Comparison of ENCODE assay signal across 7 cellular contexts in the genomic region with DNA sequence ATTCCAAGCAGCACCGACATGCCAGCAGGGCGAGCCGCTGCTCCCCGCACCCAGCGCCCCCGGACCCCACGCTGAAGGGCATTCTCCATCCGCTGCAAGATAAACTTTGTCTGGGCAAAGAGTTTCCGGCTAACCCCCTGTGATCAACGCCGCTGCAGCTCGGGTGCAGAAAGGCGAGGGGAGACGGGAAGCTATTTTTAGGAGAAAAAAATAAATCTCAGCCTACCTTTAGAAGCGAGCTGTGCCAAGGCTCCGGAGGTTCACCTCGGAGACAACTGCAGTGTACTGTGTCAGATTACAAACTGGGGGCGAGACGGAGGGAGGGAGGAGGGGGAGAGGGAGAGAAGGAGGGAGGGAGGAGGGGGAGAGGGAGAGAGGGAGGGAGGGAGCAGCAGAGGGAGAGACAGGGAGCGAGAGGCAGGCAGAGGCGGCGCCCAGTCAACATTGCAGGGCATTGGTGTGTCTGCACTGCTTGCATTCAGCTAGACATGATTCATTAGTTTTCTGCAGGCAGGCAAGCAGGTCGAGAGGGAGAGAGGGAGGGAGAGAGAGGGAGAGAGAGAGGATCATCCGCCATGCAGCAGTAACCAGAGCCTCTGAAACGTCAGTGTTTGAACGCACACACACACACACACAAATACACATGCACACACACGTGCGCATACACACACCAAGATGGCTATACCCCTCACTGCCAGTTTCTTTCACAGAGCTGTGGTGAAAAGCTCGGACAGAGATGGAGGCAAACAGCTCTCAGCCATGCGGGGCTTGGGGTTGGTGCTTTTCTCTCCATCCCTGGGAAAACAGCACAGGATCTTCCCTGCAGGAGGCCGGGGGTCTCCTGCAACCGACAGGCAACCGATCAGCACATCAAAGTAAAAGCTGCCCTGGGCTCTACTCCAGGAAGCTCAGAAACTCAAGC. TPM values are rescaled to one million over a fixed set of nuclear protein-coding genes. Genes with fewer than 3 reads are reported as not detected.
DNase-seq lines count a peak whose midpoint lies in the region; ATAC-seq and TF ChIP-seq lines count a peak whose summit lies in the region.

A gene with protein sequence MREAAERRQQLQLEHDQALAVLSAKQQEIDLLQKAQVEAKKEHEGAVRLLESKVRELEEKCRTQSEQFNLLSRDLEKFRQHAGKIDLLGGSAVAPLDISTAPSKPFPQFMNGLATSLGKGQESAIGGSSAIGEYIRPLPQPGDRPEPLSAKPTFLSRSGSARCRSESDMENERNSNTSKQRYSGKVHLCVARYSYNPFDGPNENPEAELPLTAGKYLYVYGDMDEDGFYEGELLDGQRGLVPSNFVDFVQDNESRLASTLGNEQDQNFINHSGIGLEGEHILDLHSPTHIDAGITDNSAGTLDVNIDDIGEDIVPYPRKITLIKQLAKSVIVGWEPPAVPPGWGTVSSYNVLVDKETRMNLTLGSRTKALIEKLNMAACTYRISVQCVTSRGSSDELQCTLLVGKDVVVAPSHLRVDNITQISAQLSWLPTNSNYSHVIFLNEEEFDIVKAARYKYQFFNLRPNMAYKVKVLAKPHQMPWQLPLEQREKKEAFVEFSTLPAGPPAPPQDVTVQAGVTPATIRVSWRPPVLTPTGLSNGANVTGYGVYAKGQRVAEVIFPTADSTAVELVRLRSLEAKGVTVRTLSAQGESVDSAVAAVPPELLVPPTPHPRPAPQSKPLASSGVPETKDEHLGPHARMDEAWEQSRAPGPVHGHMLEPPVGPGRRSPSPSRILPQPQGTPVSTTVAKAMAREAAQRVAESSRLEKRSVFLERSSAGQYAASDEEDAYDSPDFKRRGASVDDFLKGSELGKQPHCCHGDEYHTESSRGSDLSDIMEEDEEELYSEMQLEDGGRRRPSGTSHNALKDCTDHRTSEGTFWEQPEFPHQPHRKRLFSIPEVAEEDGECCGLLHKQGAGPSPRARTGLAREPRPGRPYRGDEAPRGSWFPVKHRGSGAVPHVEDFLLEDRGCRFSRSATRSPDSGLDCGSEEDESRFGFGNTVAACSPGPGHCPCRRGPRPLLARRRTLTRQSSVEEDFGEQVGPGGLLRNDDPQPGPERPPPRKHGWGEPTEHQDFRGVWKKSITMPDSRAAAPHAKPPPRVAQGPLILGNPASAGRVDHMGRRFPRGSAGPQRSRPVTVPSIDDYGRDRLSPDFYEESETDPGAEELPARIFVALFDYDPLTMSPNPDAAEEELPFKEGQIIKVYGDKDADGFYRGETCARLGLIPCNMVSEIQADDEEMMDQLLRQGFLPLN (N-terminal part only) (minus strand): TSS at position 304 of the 922 bp plus-strand sequence. CDS start 237,286 bp downstream, outside the sequence.

- H3K27me3 Mint-ChIP-seq in progenitor cell of endocrine pancreas = peaks cover 58% of the 10 kb centered on the region

- H3K4me1 Mint-ChIP-seq in progenitor cell of endocrine pancreas (ENCODE audit: low read depth) = peaks cover 10% of the 10 kb centered on the region

- H3K27ac Mint-ChIP-seq in progenitor cell of endocrine pancreas = peak within 1 kb of the TSS; percentile 11

- H3K4me3 ChIP-seq in foreskin fibroblast (ENCODE audit: low read depth in 1 of 2, low read length in 2 of 2) = no peak within 1 kb of the TSS

- TF ChIP-seq CTCF in foreskin fibroblast (IDR thresholded peaks at IDR 0.05; ENCODE audit: low read depth, low read length) (no peak), progenitor cell of endocrine pancreas (IDR thresholded peaks at IDR 0.05; ENCODE audit: unreplicated experiment) (no peak)

- peak within 1 kb of the TSS; percentile 77 for H3K4me3 Mint-ChIP-seq in progenitor cell of endocrine pancreas (ENCODE audit: low read depth)

- no peaks in the 10 kb centered on the region for H3K36me3 Mint-ChIP-seq in progenitor cell of endocrine pancreas (ENCODE audit: insufficient read depth)

- no peaks in the 10 kb centered on the region for H3K9me3 Mint-ChIP-seq in progenitor cell of endocrine pancreas (ENCODE audit: low read depth)

- DNase-seq in NCI-H82 (lab: John Stamatoyannopoulos, UW) = peak; percentile 85
- DNase-seq in foreskin fibroblast = peak; percentile 8 to 35
- no peak for DNase-seq in progenitor cell of endocrine pancreas (ENCODE audit: low spot score, unreplicated experiment)
- DNase-seq in D341Med (ENCODE audit: low spot score) = no peak

- ATAC-seq in HG03280 (IDR thresholded peaks at IDR 0.05; ENCODE audit: unreplicated experiment) = peak; percentile 34
- ATAC-seq in HG03520 (IDR thresholded peaks at IDR 0.05; ENCODE audit: unreplicated experiment) = no peak
- no peak for ATAC-seq in HG03457 (IDR thresholded peaks at IDR 0.05; ENCODE audit: unreplicated experiment)

RNA-seq across cellular contexts. Expression of the gene that starts here (rescaled TPM):
- total RNA-seq in progenitor cell of endocrine pancreas = 31.1 and 31.6 TPM in 2 replicates

Comparison
In these comparisons a context has a peak if more than half of its experiments do, and no peak if none do; other contexts are left out.
1. DNase-seq: peak in NCI-H82 (single experiment) and foreskin fibroblast (2 of 2); none in progenitor cell of endocrine pancreas (single experiment) and D341Med (single experiment).